In the genomic region with DNA sequence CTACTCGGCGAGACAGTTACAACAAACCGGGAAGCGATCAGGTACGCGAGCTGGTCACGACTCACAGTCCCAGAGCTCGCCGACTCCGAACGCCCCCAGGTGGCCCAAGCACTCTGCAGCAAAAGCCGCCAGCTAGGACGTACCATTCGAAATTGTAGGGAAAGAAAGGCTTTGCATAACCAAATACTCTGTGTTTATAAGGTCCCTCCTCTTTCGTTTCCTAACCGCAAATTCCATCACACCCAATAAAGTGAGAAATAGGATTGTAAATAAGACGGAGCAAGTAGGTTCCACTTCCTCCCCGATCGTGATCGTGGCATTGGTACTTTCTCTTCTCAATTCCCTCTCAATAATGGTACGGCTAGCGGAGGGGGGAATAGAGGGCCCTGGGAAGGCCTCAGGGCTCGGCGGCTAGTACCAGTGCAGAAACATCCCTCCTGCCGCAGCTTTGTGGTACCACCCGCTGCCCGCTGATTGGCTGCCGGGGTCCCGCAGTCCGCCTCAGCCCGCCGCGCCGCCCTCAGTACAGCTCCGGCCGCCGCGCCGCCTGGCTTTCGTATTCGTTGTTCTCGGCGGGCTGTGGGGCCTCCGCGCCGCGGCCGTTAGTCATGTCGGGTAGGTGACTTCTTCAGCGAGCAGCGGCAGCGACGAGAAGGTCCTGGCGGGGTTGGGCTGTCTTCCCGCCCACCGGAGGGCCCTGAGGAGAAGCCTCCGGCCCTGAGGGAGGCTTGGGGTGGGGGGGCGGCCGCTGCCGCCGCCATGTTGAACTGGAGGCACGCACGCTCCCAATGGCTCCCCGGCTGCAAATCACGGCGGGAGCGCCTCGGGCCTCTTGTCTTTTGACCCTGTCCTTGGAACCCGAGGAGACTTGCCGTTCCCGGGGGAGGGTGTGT, we compare ENCODE assay signal across 1 cellular context.
A peak's percentile ranks its signal among the peaks of the same experiment; 100 is the strongest.
TF ChIP-seq lines count a peak whose summit lies in the region.

Gene TAF15 (plus strand): TSS at position 523 of the 893 bp plus-strand sequence. CDS start 86 bp downstream, at position 609.

TF ChIP-seq in HepG2, 621 proteins besides CTCF, POLR2A, EP300 and RAD21 (continued from another document and continues in another):
- TF ChIP-seq ZNF318 (CRISPR knock-in tag; IDR thresholded peaks at IDR 0.05) (no peak), IKZF1 (IDR thresholded peaks at IDR 0.05) (no peak), THAP8 (CRISPR knock-in tag; IDR thresholded peaks at IDR 0.05; ENCODE audit: borderline replicate concordance) (peak; percentile 81; the same call in 1 of the 2 replicates), PRMT3 (CRISPR knock-in tag; IDR thresholded peaks at IDR 0.05; ENCODE audit: borderline replicate concordance, low read depth) (no peak; the same call in 1 of the 2 replicates), ZSCAN9 (CRISPR knock-in tag; IDR thresholded peaks at IDR 0.05; ENCODE audit: borderline replicate concordance) (peak; percentile 78), HDAC1 (CRISPR knock-in tag; IDR thresholded peaks at IDR 0.05) (peak; percentile 59), NBN (conservative IDR thresholded peaks at IDR 0.05) (no peak), ZNF616 (CRISPR knock-in tag; IDR thresholded peaks at IDR 0.05; ENCODE audit: low read depth) (peak; percentile 36; the same call in 1 of the 2 replicates), GMEB1 (CRISPR knock-in tag; IDR thresholded peaks at IDR 0.05; ENCODE audit: borderline replicate concordance) (peak; percentile 74; the same call in 1 of the 2 replicates), ZNF780A (CRISPR knock-in tag; IDR thresholded peaks at IDR 0.05) (no peak), MIXL1 (CRISPR knock-in tag; IDR thresholded peaks at IDR 0.05) (0 out of 2 replicates have a peak, but pooled peaks have one; percentile 22), ZNF775 (CRISPR knock-in tag; IDR thresholded peaks at IDR 0.05; ENCODE audit: borderline replicate concordance) (no peak), GATA4 (IDR thresholded peaks at IDR 0.05; ENCODE audit: borderline replicate concordance, low read depth) (peak; percentile 85; the same call in 1 of the 2 replicates), HNF4G (IDR thresholded peaks at IDR 0.05; ENCODE audit: borderline replicate concordance, low read depth, low read length) (no peak), HNF4G (CRISPR knock-in tag; IDR thresholded peaks at IDR 0.05; ENCODE audit: borderline replicate concordance, low read depth) (no peak)
- TF ChIP-seq, protein P1, sequence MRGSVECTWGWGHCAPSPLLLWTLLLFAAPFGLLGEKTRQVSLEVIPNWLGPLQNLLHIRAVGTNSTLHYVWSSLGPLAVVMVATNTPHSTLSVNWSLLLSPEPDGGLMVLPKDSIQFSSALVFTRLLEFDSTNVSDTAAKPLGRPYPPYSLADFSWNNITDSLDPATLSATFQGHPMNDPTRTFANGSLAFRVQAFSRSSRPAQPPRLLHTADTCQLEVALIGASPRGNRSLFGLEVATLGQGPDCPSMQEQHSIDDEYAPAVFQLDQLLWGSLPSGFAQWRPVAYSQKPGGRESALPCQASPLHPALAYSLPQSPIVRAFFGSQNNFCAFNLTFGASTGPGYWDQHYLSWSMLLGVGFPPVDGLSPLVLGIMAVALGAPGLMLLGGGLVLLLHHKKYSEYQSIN (CRISPR knock-in tag; IDR thresholded peaks at IDR 0.05; ENCODE audit: borderline replicate concordance) = no peak
- TF ChIP-seq, protein P2, sequence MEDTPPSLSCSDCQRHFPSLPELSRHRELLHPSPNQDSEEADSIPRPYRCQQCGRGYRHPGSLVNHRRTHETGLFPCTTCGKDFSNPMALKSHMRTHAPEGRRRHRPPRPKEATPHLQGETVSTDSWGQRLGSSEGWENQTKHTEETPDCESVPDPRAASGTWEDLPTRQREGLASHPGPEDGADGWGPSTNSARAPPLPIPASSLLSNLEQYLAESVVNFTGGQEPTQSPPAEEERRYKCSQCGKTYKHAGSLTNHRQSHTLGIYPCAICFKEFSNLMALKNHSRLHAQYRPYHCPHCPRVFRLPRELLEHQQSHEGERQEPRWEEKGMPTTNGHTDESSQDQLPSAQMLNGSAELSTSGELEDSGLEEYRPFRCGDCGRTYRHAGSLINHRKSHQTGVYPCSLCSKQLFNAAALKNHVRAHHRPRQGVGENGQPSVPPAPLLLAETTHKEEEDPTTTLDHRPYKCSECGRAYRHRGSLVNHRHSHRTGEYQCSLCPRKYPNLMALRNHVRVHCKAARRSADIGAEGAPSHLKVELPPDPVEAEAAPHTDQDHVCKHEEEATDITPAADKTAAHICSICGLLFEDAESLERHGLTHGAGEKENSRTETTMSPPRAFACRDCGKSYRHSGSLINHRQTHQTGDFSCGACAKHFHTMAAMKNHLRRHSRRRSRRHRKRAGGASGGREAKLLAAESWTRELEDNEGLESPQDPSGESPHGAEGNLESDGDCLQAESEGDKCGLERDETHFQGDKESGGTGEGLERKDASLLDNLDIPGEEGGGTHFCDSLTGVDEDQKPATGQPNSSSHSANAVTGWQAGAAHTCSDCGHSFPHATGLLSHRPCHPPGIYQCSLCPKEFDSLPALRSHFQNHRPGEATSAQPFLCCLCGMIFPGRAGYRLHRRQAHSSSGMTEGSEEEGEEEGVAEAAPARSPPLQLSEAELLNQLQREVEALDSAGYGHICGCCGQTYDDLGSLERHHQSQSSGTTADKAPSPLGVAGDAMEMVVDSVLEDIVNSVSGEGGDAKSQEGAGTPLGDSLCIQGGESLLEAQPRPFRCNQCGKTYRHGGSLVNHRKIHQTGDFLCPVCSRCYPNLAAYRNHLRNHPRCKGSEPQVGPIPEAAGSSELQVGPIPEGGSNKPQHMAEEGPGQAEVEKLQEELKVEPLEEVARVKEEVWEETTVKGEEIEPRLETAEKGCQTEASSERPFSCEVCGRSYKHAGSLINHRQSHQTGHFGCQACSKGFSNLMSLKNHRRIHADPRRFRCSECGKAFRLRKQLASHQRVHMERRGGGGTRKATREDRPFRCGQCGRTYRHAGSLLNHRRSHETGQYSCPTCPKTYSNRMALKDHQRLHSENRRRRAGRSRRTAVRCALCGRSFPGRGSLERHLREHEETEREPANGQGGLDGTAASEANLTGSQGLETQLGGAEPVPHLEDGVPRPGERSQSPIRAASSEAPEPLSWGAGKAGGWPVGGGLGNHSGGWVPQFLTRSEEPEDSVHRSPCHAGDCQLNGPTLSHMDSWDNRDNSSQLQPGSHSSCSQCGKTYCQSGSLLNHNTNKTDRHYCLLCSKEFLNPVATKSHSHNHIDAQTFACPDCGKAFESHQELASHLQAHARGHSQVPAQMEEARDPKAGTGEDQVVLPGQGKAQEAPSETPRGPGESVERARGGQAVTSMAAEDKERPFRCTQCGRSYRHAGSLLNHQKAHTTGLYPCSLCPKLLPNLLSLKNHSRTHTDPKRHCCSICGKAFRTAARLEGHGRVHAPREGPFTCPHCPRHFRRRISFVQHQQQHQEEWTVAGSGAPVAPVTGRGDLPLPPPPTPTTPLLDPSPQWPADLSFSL (CRISPR knock-in tag; IDR thresholded peaks at IDR 0.05) = no peak
- TF ChIP-seq, protein P3, sequence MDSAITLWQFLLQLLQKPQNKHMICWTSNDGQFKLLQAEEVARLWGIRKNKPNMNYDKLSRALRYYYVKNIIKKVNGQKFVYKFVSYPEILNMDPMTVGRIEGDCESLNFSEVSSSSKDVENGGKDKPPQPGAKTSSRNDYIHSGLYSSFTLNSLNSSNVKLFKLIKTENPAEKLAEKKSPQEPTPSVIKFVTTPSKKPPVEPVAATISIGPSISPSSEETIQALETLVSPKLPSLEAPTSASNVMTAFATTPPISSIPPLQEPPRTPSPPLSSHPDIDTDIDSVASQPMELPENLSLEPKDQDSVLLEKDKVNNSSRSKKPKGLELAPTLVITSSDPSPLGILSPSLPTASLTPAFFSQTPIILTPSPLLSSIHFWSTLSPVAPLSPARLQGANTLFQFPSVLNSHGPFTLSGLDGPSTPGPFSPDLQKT (CRISPR knock-in tag; IDR thresholded peaks at IDR 0.05; ENCODE audit: borderline replicate concordance) = no peak
- TF ChIP-seq, protein P4, sequence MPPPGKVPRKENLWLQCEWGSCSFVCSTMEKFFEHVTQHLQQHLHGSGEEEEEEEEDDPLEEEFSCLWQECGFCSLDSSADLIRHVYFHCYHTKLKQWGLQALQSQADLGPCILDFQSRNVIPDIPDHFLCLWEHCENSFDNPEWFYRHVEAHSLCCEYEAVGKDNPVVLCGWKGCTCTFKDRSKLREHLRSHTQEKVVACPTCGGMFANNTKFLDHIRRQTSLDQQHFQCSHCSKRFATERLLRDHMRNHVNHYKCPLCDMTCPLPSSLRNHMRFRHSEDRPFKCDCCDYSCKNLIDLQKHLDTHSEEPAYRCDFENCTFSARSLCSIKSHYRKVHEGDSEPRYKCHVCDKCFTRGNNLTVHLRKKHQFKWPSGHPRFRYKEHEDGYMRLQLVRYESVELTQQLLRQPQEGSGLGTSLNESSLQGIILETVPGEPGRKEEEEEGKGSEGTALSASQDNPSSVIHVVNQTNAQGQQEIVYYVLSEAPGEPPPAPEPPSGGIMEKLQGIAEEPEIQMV (CRISPR knock-in tag; IDR thresholded peaks at IDR 0.05; ENCODE audit: low read depth) = no peak
